ENCODE assay signal across 1 cellular context in genomic region chr2:54723300-54724149, GRCh38.
TF ChIP-seq lines count a peak whose summit lies in the region.

EML6 (plus strand) TSS chr2:54723662; CDS start chr2:54725062, 1,400 bp downstream.

TF ChIP-seq in HepG2, 621 proteins besides CTCF, POLR2A, EP300 and RAD21 (continued from another document and continues in another):
- TF ChIP-seq, protein P1, sequence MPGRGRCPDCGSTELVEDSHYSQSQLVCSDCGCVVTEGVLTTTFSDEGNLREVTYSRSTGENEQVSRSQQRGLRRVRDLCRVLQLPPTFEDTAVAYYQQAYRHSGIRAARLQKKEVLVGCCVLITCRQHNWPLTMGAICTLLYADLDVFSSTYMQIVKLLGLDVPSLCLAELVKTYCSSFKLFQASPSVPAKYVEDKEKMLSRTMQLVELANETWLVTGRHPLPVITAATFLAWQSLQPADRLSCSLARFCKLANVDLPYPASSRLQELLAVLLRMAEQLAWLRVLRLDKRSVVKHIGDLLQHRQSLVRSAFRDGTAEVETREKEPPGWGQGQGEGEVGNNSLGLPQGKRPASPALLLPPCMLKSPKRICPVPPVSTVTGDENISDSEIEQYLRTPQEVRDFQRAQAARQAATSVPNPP (CRISPR knock-in tag; IDR thresholded peaks at IDR 0.05) = peak; percentile 86; the same call in 1 of the 2 replicates
- TF ChIP-seq, protein P2, sequence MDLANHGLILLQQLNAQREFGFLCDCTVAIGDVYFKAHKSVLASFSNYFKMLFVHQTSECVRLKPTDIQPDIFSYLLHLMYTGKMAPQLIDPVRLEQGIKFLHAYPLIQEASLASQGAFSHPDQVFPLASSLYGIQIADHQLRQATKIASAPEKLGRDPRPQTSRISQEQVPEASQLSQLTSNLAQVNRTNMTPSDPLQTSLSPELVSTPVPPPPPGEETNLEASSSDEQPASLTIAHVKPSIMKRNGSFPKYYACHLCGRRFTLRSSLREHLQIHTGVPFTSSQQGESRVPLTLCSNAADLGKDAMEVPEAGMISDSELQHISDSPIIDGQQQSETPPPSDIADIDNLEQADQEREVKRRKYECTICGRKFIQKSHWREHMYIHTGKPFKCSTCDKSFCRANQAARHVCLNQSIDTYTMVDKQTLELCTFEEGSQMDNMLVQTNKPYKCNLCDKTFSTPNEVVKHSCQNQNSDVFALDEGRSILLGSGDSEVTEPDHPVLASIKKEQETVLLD (CRISPR knock-in tag; IDR thresholded peaks at IDR 0.05; ENCODE audit: low read depth) = peak; percentile 72
- TF ChIP-seq ZNF354B (CRISPR knock-in tag; IDR thresholded peaks at IDR 0.05) (no peak), YY1 (IDR thresholded peaks at IDR 0.05; ENCODE audit: insufficient read depth, insufficient replicate concordance, low read depth, low read length) (peak; percentile 79), MEF2D (CRISPR knock-in tag; IDR thresholded peaks at IDR 0.05) (peak; percentile 66), NAIF1 (CRISPR knock-in tag; IDR thresholded peaks at IDR 0.05; ENCODE audit: borderline replicate concordance) (peak; percentile 78; the same call in 1 of the 2 replicates), ZNF737 (CRISPR knock-in tag; IDR thresholded peaks at IDR 0.05; ENCODE audit: borderline replicate concordance) (no peak), RBAK (CRISPR knock-in tag; IDR thresholded peaks at IDR 0.05) (no peak), ARNT2 (CRISPR knock-in tag; IDR thresholded peaks at IDR 0.05; ENCODE audit: low read depth) (no peak; the same call in none of the 2 replicates), KLF12 (CRISPR knock-in tag; IDR thresholded peaks at IDR 0.05; ENCODE audit: borderline replicate concordance) (no peak), RXRB (CRISPR knock-in tag; IDR thresholded peaks at IDR 0.05; ENCODE audit: borderline replicate concordance) (peak; percentile 54), RARA (CRISPR knock-in tag; IDR thresholded peaks at IDR 0.05) (no peak; the same call in 1 of the 2 replicates), FOXA1 (IDR thresholded peaks at IDR 0.05) (no peak), FOXA1 (CRISPR knock-in tag; IDR thresholded peaks at IDR 0.05) (no peak; the same call in 1 of the 2 replicates), HOXA9 (CRISPR knock-in tag; IDR thresholded peaks at IDR 0.05; ENCODE audit: borderline replicate concordance) (no peak), SIX4 (CRISPR knock-in tag; IDR thresholded peaks at IDR 0.05) (no peak), AHR (CRISPR knock-in tag; IDR thresholded peaks at IDR 0.05) (no peak; the same call in none of the 2 replicates), POGZ (CRISPR knock-in tag; IDR thresholded peaks at IDR 0.05) (peak; percentile 88), ASH2L (IDR thresholded peaks at IDR 0.05; ENCODE audit: insufficient read length, low read depth, low read length) (peak; percentile 96), ZNF225 (CRISPR knock-in tag; IDR thresholded peaks at IDR 0.05) (0 out of 2 replicates have a peak, but pooled peaks have one; percentile 50), ARHGAP35 (CRISPR knock-in tag; IDR thresholded peaks at IDR 0.05; ENCODE audit: borderline replicate concordance) (no peak; the same call in 1 of the 2 replicates), SMAD1 (CRISPR knock-in tag; IDR thresholded peaks at IDR 0.05; ENCODE audit: borderline replicate concordance, low read depth) (peak; percentile 70; the same call in 1 of the 2 replicates), GTF3A (CRISPR knock-in tag; conservative IDR thresholded peaks at IDR 0.05) (no peak; the same call in 1 of the 2 replicates), ZNF275 (CRISPR knock-in tag; IDR thresholded peaks at IDR 0.05; ENCODE audit: borderline replicate concordance) (peak; percentile 90), ZSCAN12 (CRISPR knock-in tag; IDR thresholded peaks at IDR 0.05) (no peak), FOSL2 (CRISPR knock-in tag; IDR thresholded peaks at IDR 0.05) (peak; percentile 47), KAT8 (CRISPR knock-in tag; IDR thresholded peaks at IDR 0.05) (peak; percentile 87), ZNF260 (CRISPR knock-in tag; IDR thresholded peaks at IDR 0.05; ENCODE audit: borderline replicate concordance, low read depth) (no peak), U2AF2 (IDR thresholded peaks at IDR 0.05; ENCODE audit: low read depth, low read length) (no peak), ZNF598 (CRISPR knock-in tag; IDR thresholded peaks at IDR 0.05; ENCODE audit: borderline replicate concordance) (peak; percentile 54; the same call in 1 of the 2 replicates), ZNF549 (CRISPR knock-in tag; IDR thresholded peaks at IDR 0.05) (no peak), AGO2 (optimal IDR thresholded peaks at IDR 0.05; ENCODE audit: low read depth, low read length) (peak; percentile 77), ZMAT3 (CRISPR knock-in tag; conservative IDR thresholded peaks at IDR 0.05) (peak; percentile 83), CBFB (CRISPR knock-in tag; IDR thresholded peaks at IDR 0.05) (peak; percentile 76; the same call in 1 of the 2 replicates), MTA1 (CRISPR knock-in tag; IDR thresholded peaks at IDR 0.05; ENCODE audit: borderline replicate concordance) (peak; percentile 95; the same call in 1 of the 2 replicates), ZC3H4 (CRISPR knock-in tag; IDR thresholded peaks at IDR 0.05; ENCODE audit: borderline replicate concordance) (no peak), PCBP1 (IDR thresholded peaks at IDR 0.05; ENCODE audit: borderline replicate concordance, low read depth, low read length) (peak; percentile 94), ZMYM2 (CRISPR knock-in tag; IDR thresholded peaks at IDR 0.05) (0 out of 2 replicates have a peak, but pooled peaks have one; percentile 40), SP5 (CRISPR knock-in tag; IDR thresholded peaks at IDR 0.05; ENCODE audit: borderline replicate concordance, low read depth) (peak; percentile 73), ZNF274 (CRISPR knock-in tag; IDR thresholded peaks at IDR 0.05) (peak; percentile 89), MAF1 (CRISPR knock-in tag; IDR thresholded peaks at IDR 0.05; ENCODE audit: borderline replicate concordance) (no peak), ZNF20 (CRISPR knock-in tag; IDR thresholded peaks at IDR 0.05) (peak; percentile 61; the same call in 1 of the 2 replicates), ZNF777 (CRISPR knock-in tag; IDR thresholded peaks at IDR 0.05) (peak; percentile 77), ZNF143 (CRISPR knock-in tag; IDR thresholded peaks at IDR 0.05) (peak; percentile 100), NFRKB (IDR thresholded peaks at IDR 0.05) (no peak), NFYC (CRISPR knock-in tag; IDR thresholded peaks at IDR 0.05) (peak; percentile 56; the same call in 1 of the 2 replicates), ZKSCAN5 (CRISPR knock-in tag; IDR thresholded peaks at IDR 0.05) (no peak), ZNF564 (CRISPR knock-in tag; IDR thresholded peaks at IDR 0.05) (no peak), BCL3 (CRISPR knock-in tag; IDR thresholded peaks at IDR 0.05) (peak; percentile 90), EHMT2 (IDR thresholded peaks at IDR 0.05; ENCODE audit: borderline replicate concordance, low read depth, low read length) (no peak), ZNF550 (CRISPR knock-in tag; IDR thresholded peaks at IDR 0.05; ENCODE audit: borderline replicate concordance) (0 out of 2 replicates have a peak, but pooled peaks have one; percentile 80), BCL6 (CRISPR knock-in tag; IDR thresholded peaks at IDR 0.05) (0 out of 2 replicates have a peak, but pooled peaks have one; percentile 7)
- TF ChIP-seq, protein P3, sequence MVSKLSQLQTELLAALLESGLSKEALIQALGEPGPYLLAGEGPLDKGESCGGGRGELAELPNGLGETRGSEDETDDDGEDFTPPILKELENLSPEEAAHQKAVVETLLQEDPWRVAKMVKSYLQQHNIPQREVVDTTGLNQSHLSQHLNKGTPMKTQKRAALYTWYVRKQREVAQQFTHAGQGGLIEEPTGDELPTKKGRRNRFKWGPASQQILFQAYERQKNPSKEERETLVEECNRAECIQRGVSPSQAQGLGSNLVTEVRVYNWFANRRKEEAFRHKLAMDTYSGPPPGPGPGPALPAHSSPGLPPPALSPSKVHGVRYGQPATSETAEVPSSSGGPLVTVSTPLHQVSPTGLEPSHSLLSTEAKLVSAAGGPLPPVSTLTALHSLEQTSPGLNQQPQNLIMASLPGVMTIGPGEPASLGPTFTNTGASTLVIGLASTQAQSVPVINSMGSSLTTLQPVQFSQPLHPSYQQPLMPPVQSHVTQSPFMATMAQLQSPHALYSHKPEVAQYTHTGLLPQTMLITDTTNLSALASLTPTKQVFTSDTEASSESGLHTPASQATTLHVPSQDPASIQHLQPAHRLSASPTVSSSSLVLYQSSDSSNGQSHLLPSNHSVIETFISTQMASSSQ (IDR thresholded peaks at IDR 0.05; ENCODE audit: low read depth) = no peak
- TF ChIP-seq, protein P3 (CRISPR knock-in tag; IDR thresholded peaks at IDR 0.05; ENCODE audit: borderline replicate concordance) = peak; percentile 90; the same call in 1 of the 2 replicates
- TF ChIP-seq, protein P4, sequence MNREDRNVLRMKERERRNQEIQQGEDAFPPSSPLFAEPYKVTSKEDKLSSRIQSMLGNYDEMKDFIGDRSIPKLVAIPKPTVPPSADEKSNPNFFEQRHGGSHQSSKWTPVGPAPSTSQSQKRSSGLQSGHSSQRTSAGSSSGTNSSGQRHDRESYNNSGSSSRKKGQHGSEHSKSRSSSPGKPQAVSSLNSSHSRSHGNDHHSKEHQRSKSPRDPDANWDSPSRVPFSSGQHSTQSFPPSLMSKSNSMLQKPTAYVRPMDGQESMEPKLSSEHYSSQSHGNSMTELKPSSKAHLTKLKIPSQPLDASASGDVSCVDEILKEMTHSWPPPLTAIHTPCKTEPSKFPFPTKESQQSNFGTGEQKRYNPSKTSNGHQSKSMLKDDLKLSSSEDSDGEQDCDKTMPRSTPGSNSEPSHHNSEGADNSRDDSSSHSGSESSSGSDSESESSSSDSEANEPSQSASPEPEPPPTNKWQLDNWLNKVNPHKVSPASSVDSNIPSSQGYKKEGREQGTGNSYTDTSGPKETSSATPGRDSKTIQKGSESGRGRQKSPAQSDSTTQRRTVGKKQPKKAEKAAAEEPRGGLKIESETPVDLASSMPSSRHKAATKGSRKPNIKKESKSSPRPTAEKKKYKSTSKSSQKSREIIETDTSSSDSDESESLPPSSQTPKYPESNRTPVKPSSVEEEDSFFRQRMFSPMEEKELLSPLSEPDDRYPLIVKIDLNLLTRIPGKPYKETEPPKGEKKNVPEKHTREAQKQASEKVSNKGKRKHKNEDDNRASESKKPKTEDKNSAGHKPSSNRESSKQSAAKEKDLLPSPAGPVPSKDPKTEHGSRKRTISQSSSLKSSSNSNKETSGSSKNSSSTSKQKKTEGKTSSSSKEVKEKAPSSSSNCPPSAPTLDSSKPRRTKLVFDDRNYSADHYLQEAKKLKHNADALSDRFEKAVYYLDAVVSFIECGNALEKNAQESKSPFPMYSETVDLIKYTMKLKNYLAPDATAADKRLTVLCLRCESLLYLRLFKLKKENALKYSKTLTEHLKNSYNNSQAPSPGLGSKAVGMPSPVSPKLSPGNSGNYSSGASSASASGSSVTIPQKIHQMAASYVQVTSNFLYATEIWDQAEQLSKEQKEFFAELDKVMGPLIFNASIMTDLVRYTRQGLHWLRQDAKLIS (CRISPR knock-in tag; IDR thresholded peaks at IDR 0.05) = no peak
- TF ChIP-seq, protein P5, sequence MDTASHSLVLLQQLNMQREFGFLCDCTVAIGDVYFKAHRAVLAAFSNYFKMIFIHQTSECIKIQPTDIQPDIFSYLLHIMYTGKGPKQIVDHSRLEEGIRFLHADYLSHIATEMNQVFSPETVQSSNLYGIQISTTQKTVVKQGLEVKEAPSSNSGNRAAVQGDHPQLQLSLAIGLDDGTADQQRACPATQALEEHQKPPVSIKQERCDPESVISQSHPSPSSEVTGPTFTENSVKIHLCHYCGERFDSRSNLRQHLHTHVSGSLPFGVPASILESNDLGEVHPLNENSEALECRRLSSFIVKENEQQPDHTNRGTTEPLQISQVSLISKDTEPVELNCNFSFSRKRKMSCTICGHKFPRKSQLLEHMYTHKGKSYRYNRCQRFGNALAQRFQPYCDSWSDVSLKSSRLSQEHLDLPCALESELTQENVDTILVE (CRISPR knock-in tag; IDR thresholded peaks at IDR 0.05) = peak; percentile 73; the same call in 1 of the 2 replicates
- TF ChIP-seq, protein P6, sequence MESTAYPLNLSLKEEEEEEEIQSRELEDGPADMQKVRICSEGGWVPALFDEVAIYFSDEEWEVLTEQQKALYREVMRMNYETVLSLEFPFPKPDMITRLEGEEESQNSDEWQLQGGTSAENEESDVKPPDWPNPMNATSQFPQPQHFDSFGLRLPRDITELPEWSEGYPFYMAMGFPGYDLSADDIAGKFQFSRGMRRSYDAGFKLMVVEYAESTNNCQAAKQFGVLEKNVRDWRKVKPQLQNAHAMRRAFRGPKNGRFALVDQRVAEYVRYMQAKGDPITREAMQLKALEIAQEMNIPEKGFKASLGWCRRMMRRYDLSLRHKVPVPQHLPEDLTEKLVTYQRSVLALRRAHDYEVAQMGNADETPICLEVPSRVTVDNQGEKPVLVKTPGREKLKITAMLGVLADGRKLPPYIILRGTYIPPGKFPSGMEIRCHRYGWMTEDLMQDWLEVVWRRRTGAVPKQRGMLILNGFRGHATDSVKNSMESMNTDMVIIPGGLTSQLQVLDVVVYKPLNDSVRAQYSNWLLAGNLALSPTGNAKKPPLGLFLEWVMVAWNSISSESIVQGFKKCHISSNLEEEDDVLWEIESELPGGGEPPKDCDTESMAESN (CRISPR knock-in tag; conservative IDR thresholded peaks at IDR 0.05) = peak; percentile 83
